In the genomic region with DNA sequence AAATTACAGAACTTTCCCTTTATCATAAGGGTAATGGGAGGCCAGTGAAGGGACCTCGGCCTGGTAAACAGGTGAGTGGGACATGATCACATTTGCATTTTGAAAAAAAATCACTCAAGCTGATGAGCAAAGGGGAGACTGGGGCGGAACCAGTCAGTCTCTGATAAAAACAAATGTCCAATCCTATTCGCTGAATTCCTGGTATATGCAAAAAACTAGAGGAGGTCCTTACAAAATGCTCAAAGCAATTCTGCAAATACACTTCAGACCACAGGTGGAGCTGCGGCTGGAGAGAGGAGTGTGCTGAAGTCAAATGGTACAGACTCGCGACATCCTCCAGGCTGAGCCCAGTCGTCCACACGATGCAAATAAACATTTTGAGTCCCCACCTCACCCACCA, we compare ENCODE assay signal across 8 cellular contexts.
DNase-seq lines count a peak whose midpoint lies in the region; ATAC-seq and TF ChIP-seq lines count a peak whose summit lies in the region.
"Had no signal": no experiment of that assay in that cellular context is flagged by ENCODE, and none has a peak within 500 bp of the region (broad histone marks: within the 10 kb centered on the region; RNA-seq: fewer than 3 reads in every experiment).

No MANE protein-coding gene starts in this region.

- H3K27me3 Mint-ChIP-seq in activated naive CD8-positive, alpha-beta T cell treated with anti-CD3 and anti-CD28 coated beads, Interleukin-2, amount 10 ng/mL, durations not matched to agents 7 days and 5 days: no peaks in the 10 kb centered on the region

- POLR2A ChIA-PET in activated naive CD8-positive, alpha-beta T cell treated with anti-CD3 and anti-CD28 coated beads, Interleukin-2, amount 10 ng/mL, durations not matched to agents 7 days and 5 days (lab: Charles Lee): interaction anchor here (0.6 to 3.4 kb wide), 17 partner anchors 9 to 166 kb away, joined by 3 to 22 read pairs (median 4); a partner anchor contains a TSS

- H3K27ac Mint-ChIP-seq in activated naive CD8-positive, alpha-beta T cell treated with anti-CD3 and anti-CD28 coated beads, Interleukin-2, amount 10 ng/mL, durations not matched to agents 7 days and 5 days: peak overlapping the region; percentile 93

- no peaks in the 10 kb centered on the region for H3K9me3 ChIP-seq in mucosa of descending colon
- H3K9me3 ChIP-seq: body of pancreas had no signal

- peak overlapping the region; percentile 80 for H3K4me3 Mint-ChIP-seq in activated naive CD8-positive, alpha-beta T cell treated with anti-CD3 and anti-CD28 coated beads, Interleukin-2, amount 10 ng/mL, durations not matched to agents 7 days and 5 days

- intact Hi-C loops in mucosa of descending colon (cut with DNase I, micrococcal nuclease) (no loop called here), Right ventricle myocardium inferior (cut with DNase I) (no loop called here)

- H3K36me3 Mint-ChIP-seq in activated naive CD8-positive, alpha-beta T cell treated with anti-CD3 and anti-CD28 coated beads, Interleukin-2, amount 10 ng/mL, durations not matched to agents 7 days and 5 days: peaks cover 7% of the 10 kb centered on the region

- no peak overlapping the region for H3K4me3 ChIP-seq in mucosa of descending colon
- H3K4me3 ChIP-seq: body of pancreas had no signal

- no peaks in the 10 kb centered on the region for H3K9me3 Mint-ChIP-seq in activated naive CD8-positive, alpha-beta T cell treated with anti-CD3 and anti-CD28 coated beads, Interleukin-2, amount 10 ng/mL, durations not matched to agents 7 days and 5 days

- peak; percentile 79 for ATAC-seq in activated naive CD8-positive, alpha-beta T cell treated with anti-CD3 and anti-CD28 coated beads, Interleukin-2, amount 10 ng/mL, durations not matched to agents 7 days and 5 days (ENCODE audit: low read depth)
- ATAC-seq in mucosa of descending colon: peak; percentile 59
- ATAC-seq in Right ventricle myocardium inferior: no peak
- ATAC-seq: body of pancreas had no signal

- H3K4me1 Mint-ChIP-seq in activated naive CD8-positive, alpha-beta T cell treated with anti-CD3 and anti-CD28 coated beads, Interleukin-2, amount 10 ng/mL, durations not matched to agents 7 days and 5 days: peaks cover 65% of the 10 kb centered on the region

- H3K36me3 ChIP-seq in mucosa of descending colon (ENCODE audit: low read depth): no peaks in the 10 kb centered on the region

- DNase-seq in ELF-1 (ENCODE audit: low read depth, low spot score) (peak; percentile 49), Kasumi-1 (lab: John Stamatoyannopoulos, UW) (peak; percentile 35 to 52), mucosa of descending colon (no peak), 8988T (no peak), Right ventricle myocardium inferior (ENCODE audit: missing footprints) (no peak)
- DNase-seq in activated naive CD8-positive, alpha-beta T cell treated with anti-CD3 and anti-CD28 coated beads, Interleukin-2, amount 10 ng/mL, durations not matched to agents 7 days and 5 days: peak; percentile 57
- DNase-seq in activated CD4-positive, CD25-positive, alpha-beta regulatory T cell treated with anti-CD3 and anti-CD28 coated beads, Interleukin-2, amount 50 U/mL, for 72 hours: no peak

- H3K4me1 ChIP-seq in mucosa of descending colon (ENCODE audit: low read depth): no peaks in the 10 kb centered on the region

- no peak for TF ChIP-seq CTCF in mucosa of descending colon (IDR thresholded peaks at IDR 0.05)

Comparison
In these comparisons a context has a peak if more than half of its experiments do, and no peak if none do; other contexts are left out.
1. DNase-seq: peak in ELF-1 (single experiment), Kasumi-1 (2 of 2) and activated naive CD8-positive, alpha-beta T cell treated with anti-CD3 and anti-CD28 coated beads, Interleukin-2, amount 10 ng/mL, durations not matched to agents 7 days and 5 days (single experiment); none in mucosa of descending colon (0 of 3), 8988T (single experiment), activated CD4-positive, CD25-positive, alpha-beta regulatory T cell treated with anti-CD3 and anti-CD28 coated beads, Interleukin-2, amount 50 U/mL, for 72 hours (single experiment) and Right ventricle myocardium inferior (single experiment).